Comparison of ENCODE assay signal across 8 cellular contexts in the genomic region with DNA sequence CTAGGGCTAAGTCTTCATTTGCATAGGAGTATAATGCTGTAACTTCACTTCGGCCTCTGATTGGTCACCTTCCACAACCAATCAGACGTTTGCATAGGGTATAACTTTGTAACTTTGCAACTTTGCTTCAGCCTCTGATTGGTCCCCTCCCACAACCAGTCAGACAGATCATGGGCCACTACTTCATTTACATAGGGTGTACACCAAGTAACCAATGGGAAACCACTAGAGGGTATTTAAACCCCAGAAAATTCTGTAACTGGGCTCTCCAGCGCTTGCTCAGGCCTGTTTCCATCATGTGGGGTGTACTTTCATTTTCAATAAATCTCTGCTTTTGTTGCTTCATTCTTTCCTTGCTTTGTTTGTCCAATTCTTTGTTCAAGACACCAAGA. TPM values are rescaled to one million over a fixed set of nuclear protein-coding genes. Genes with fewer than 3 reads are reported as not detected.
DNase-seq lines count a peak whose midpoint lies in the region; ATAC-seq and TF ChIP-seq lines count a peak whose summit lies in the region.
"Not testable (repeated sequence)": the region's sequence is repeated elsewhere in the genome, so short reads cannot be mapped to it uniquely, and the experiment has no call there.

No MANE protein-coding gene starts in this region.

- not testable (repeated sequence) for H3K9me3 ChIP-seq in Loucy (ENCODE audit: insufficient read depth, low read depth, low read length); SK-N-SH

- H3K9me2 ChIP-seq in Loucy (replicated peaks; ENCODE audit: low read depth, low read length); SK-N-SH: not testable (repeated sequence)

- CTCF ChIA-PET in SK-N-SH (lab: Yijun Ruan, JAX); activated CD8-positive, alpha-beta memory T cell treated with anti-CD3 and anti-CD28 coated beads, Interleukin-2, amount 10 ng/mL, durations not matched to agents 7 days and 5 days (lab: Charles Lee): not testable (repeated sequence)

- not testable (repeated sequence) for TF ChIP-seq EP300 in SK-N-SH (IDR thresholded peaks at IDR 0.05; ENCODE audit: borderline replicate concordance in 1 of 2, low read depth in 1 of 2, low read length in 1 of 2)

- not testable (repeated sequence) for H3K27me3 Mint-ChIP-seq in activated CD8-positive, alpha-beta memory T cell treated with anti-CD3 and anti-CD28 coated beads, Interleukin-2, amount 10 ng/mL, durations not matched to agents 7 days and 5 days
- H3K27me3 Mint-ChIP-seq in nephron (ENCODE audit: low read depth): peaks cover 27% of the 10 kb centered on the region

- ATAC-seq in activated CD8-positive, alpha-beta memory T cell treated with anti-CD3 and anti-CD28 coated beads, Interleukin-2, amount 10 ng/mL, durations not matched to agents 7 days and 5 days: peak; percentile 4

- not testable (repeated sequence) for TF ChIP-seq CTCF in Loucy (conservative IDR thresholded peaks at IDR 0.05; ENCODE audit: low read length); SK-N-SH (IDR thresholded peaks at IDR 0.05); brain microvascular endothelial cell (IDR thresholded peaks at IDR 0.05; ENCODE audit: low read depth, low read length, missing control alignments); fibroblast of pulmonary artery (IDR thresholded peaks at IDR 0.05; ENCODE audit: low read length, missing control alignments); nephron (IDR thresholded peaks at IDR 0.05; ENCODE audit: unreplicated experiment in 3 of 3)

- H2AFZ ChIP-seq in Loucy (ENCODE audit: low read length): not testable (repeated sequence)
- H2AFZ ChIP-seq in SK-N-SH (ENCODE audit: low read depth): peak overlapping the region; percentile 58

- H3K4me3 Mint-ChIP-seq in activated CD8-positive, alpha-beta memory T cell treated with anti-CD3 and anti-CD28 coated beads, Interleukin-2, amount 10 ng/mL, durations not matched to agents 7 days and 5 days: peak overlapping the region; percentile 48
- not testable (repeated sequence) for H3K4me3 Mint-ChIP-seq in nephron

- not testable (repeated sequence) for H4K20me1 ChIP-seq in Loucy (ENCODE audit: insufficient read depth, low read length, poor library complexity, severe bottlenecking); SK-N-SH (ENCODE audit: insufficient read depth)

- peak overlapping the region in 1 of 2 experiments; percentile 51; a peak in 2 of 4 replicates for H3K27ac ChIP-seq in SK-N-SH (ENCODE audit: low read depth in 2 of 2, low read length in 1 of 2)
- peak overlapping the region; percentile 97 for H3K27ac ChIP-seq in brain microvascular endothelial cell

- in situ Hi-C loops in brain microvascular endothelial cell (cut with HindIII; ENCODE audit: low pct_ligation_motif_present, low sequenced_read_pairs): not testable (repeated sequence)

- H3K4me3 ChIP-seq in Loucy (ENCODE audit: low read length, poor library complexity, severe bottlenecking); brain microvascular endothelial cell (ENCODE audit: low read depth, low read length): not testable (repeated sequence)
- H3K4me3 ChIP-seq in SK-N-SH (ENCODE audit: low read depth in 2 of 2, low read length in 1 of 2): peak overlapping the region; percentile 23 to 52; a peak in 3 of 4 replicates
- peak overlapping the region; percentile 9 for H3K4me3 ChIP-seq in fibroblast of pulmonary artery (replicated peaks; ENCODE audit: low read depth, low read length)

- peak; percentile 78 for DNase-seq in A172 (ENCODE audit: low spot score)
- DNase-seq in ELR (ENCODE audit: low read depth): peak; percentile 82
- not testable (repeated sequence) for DNase-seq in SK-N-SH
- peak; percentile 71 for DNase-seq in activated CD8-positive, alpha-beta memory T cell treated with anti-CD3 and anti-CD28 coated beads, Interleukin-2, amount 10 ng/mL, durations not matched to agents 7 days and 5 days
- peak; percentile 92 for DNase-seq in brain microvascular endothelial cell
- peak; percentile 65 for DNase-seq in fibroblast of pulmonary artery (ENCODE audit: low read depth)

- H3K36me3 ChIP-seq in Loucy (ENCODE audit: insufficient read depth, low read length); SK-N-SH (replicated peaks in 1 of 2; ENCODE audit: control insufficient read depth in 1 of 2, insufficient read depth in 2 of 2, low read length in 1 of 2); brain microvascular endothelial cell (replicated peaks): not testable (repeated sequence)

- peaks cover 76% of the 10 kb centered on the region for H3K4me1 Mint-ChIP-seq in activated CD8-positive, alpha-beta memory T cell treated with anti-CD3 and anti-CD28 coated beads, Interleukin-2, amount 10 ng/mL, durations not matched to agents 7 days and 5 days
- peaks cover 25% of the 10 kb centered on the region for H3K4me1 Mint-ChIP-seq in nephron

- H3K9ac ChIP-seq in Loucy (ENCODE audit: low read depth, low read length, poor library complexity, severe bottlenecking); SK-N-SH: not testable (repeated sequence)

- TF ChIP-seq RAD21 in SK-N-SH (IDR thresholded peaks at IDR 0.05; ENCODE audit: low read length): not testable (repeated sequence)

- not testable (repeated sequence) for H3F3A ChIP-seq in Loucy (ENCODE audit: low read depth)
- peaks cover 18% of the 10 kb centered on the region for H3F3A ChIP-seq in SK-N-SH (replicated peaks; ENCODE audit: insufficient read depth)

- peaks cover 25% of the 10 kb centered on the region for H3K4me1 ChIP-seq in Loucy (ENCODE audit: insufficient read depth, low read length, poor library complexity, severe bottlenecking)
- not testable (repeated sequence) for H3K4me1 ChIP-seq in SK-N-SH (ENCODE audit: control insufficient read depth in 1 of 2, insufficient read depth in 2 of 2, low read depth in 1 of 2, low read length in 1 of 2)

- H3K9me3 Mint-ChIP-seq in activated CD8-positive, alpha-beta memory T cell treated with anti-CD3 and anti-CD28 coated beads, Interleukin-2, amount 10 ng/mL, durations not matched to agents 7 days and 5 days (ENCODE audit: low read depth); nephron: not testable (repeated sequence)

- not testable (repeated sequence) for H3K79me2 ChIP-seq in Loucy (ENCODE audit: insufficient read depth, low read length); SK-N-SH (ENCODE audit: insufficient read depth)

- peak overlapping the region; percentile 80 for H3K27ac Mint-ChIP-seq in activated CD8-positive, alpha-beta memory T cell treated with anti-CD3 and anti-CD28 coated beads, Interleukin-2, amount 10 ng/mL, durations not matched to agents 7 days and 5 days
- peak overlapping the region in 2 of 3 experiments; percentile 10 to 44 for H3K27ac Mint-ChIP-seq in nephron

- H3K27me3 ChIP-seq in Loucy (ENCODE audit: insufficient read depth, low read length, poor library complexity, severe bottlenecking); SK-N-SH (ENCODE audit: insufficient read depth); brain microvascular endothelial cell (replicated peaks): not testable (repeated sequence)

- not testable (repeated sequence) for H3K36me3 Mint-ChIP-seq in activated CD8-positive, alpha-beta memory T cell treated with anti-CD3 and anti-CD28 coated beads, Interleukin-2, amount 10 ng/mL, durations not matched to agents 7 days and 5 days; nephron (ENCODE audit: low read depth)

- WGBS in SK-N-SH (ENCODE audit: low lambda C conversion rate): 26% methylated on average over 3 of the region's 3 CpGs

- peak overlapping the region; percentile 26 for H3K4me2 ChIP-seq in Loucy (ENCODE audit: low read depth, low read length, poor library complexity, severe bottlenecking)
- H3K4me2 ChIP-seq in SK-N-SH: peak overlapping the region; percentile 64

- POLR2A ChIA-PET in SK-N-SH (lab: Yijun Ruan, JAX): not testable (repeated sequence)

TF ChIP-seq in SK-N-SH, 30 proteins besides CTCF, POLR2A, EP300 and RAD21:
- TF ChIP-seq POLR2AphosphoS5 (IDR thresholded peaks at IDR 0.05; ENCODE audit: low read depth, low read length): peak; percentile 39; the same call in 1 of the 2 replicates

RNA-seq across cellular contexts. Expression of a gene that starts 10.2 kb away (rescaled TPM):
- 37.3 and 60.5 TPM in 2 replicates for total RNA-seq in A172 (2014; rRNA removed; shearing (Covaris generic))
- 75.5 and 78.4 TPM in 2 replicates for polyA plus RNA-seq in SK-N-SH (2012; rRNA removed)
- polyA plus RNA-seq in SK-N-SH (2012; cell fraction: cytosol; rRNA removed): 69.3 and 72.9 TPM in 2 replicates
- 34.4 and 36.3 TPM in 2 replicates for polyA plus RNA-seq in SK-N-SH (2012; cell fraction: nucleus; rRNA removed)
- 10 to 100 TPM; 62.0 to 84.7 TPM for total RNA-seq in activated CD8-positive, alpha-beta memory T cell treated with anti-CD3 and anti-CD28 coated beads, Interleukin-2, amount 10 ng/mL, durations not matched to agents 7 days and 5 days

RNA-seq across cellular contexts. Expression of a gene that starts 11.8 kb away (rescaled TPM):
- total RNA-seq in A172 (2014; rRNA removed; shearing (Covaris generic)): 85.8 and 94.2 TPM in 2 replicates
- 142 and 316 TPM in 2 replicates for polyA plus RNA-seq in SK-N-SH (2012; rRNA removed)
- 231 and 263 TPM in 2 replicates for polyA plus RNA-seq in SK-N-SH (2012; cell fraction: cytosol; rRNA removed)
- 65.1 and 121 TPM in 2 replicates for polyA plus RNA-seq in SK-N-SH (2012; cell fraction: nucleus; rRNA removed)
- total RNA-seq in activated CD8-positive, alpha-beta memory T cell treated with anti-CD3 and anti-CD28 coated beads, Interleukin-2, amount 10 ng/mL, durations not matched to agents 7 days and 5 days: 10 to 100 TPM; 35.2 to 37.5 TPM
